In genomic region chr5:6822068-6822467, GRCh38 we compare ENCODE assay signal across 2 cellular contexts.
TF ChIP-seq lines count a peak whose summit lies in the region.

No MANE protein-coding gene starts in this region.

TF ChIP-seq in HepG2, 621 proteins besides CTCF, POLR2A, EP300 and RAD21:
- TF ChIP-seq KDM1A (CRISPR knock-in tag; IDR thresholded peaks at IDR 0.05) = no peak
TF ChIP-seq in HepG2: peak in this region for 0.

TF ChIP-seq in H1, 55 proteins besides CTCF, POLR2A, EP300 and RAD21:
- TF ChIP-seq RNF2 (IDR thresholded peaks at IDR 0.05; ENCODE audit: borderline replicate concordance, low read depth, low read length, missing control alignments, poor library complexity, severe bottlenecking) (no peak), BCL11A (IDR thresholded peaks at IDR 0.05; ENCODE audit: low read depth in 2 of 2, low read length in 2 of 2) (no peak), USF2 (IDR thresholded peaks at IDR 0.05; ENCODE audit: low read length) (no peak), CHD1 (IDR thresholded peaks at IDR 0.05; ENCODE audit: low read depth, low read length) (no peak), SIX5 (IDR thresholded peaks at IDR 0.05; ENCODE audit: low read depth, low read length) (no peak), YY1 (IDR thresholded peaks at IDR 0.05; ENCODE audit: low read depth, low read length) (no peak), HDAC2 (IDR thresholded peaks at IDR 0.05; ENCODE audit: borderline replicate concordance in 1 of 2, low read depth in 2 of 2, low read length in 2 of 2) (no peak), TBP (IDR thresholded peaks at IDR 0.05; ENCODE audit: low read depth, low read length) (no peak), SAP30 (IDR thresholded peaks at IDR 0.05; ENCODE audit: insufficient read depth, insufficient replicate concordance, low read length) (no peak)
TF ChIP-seq in H1: peak in this region for 0.
